In the genomic region with DNA sequence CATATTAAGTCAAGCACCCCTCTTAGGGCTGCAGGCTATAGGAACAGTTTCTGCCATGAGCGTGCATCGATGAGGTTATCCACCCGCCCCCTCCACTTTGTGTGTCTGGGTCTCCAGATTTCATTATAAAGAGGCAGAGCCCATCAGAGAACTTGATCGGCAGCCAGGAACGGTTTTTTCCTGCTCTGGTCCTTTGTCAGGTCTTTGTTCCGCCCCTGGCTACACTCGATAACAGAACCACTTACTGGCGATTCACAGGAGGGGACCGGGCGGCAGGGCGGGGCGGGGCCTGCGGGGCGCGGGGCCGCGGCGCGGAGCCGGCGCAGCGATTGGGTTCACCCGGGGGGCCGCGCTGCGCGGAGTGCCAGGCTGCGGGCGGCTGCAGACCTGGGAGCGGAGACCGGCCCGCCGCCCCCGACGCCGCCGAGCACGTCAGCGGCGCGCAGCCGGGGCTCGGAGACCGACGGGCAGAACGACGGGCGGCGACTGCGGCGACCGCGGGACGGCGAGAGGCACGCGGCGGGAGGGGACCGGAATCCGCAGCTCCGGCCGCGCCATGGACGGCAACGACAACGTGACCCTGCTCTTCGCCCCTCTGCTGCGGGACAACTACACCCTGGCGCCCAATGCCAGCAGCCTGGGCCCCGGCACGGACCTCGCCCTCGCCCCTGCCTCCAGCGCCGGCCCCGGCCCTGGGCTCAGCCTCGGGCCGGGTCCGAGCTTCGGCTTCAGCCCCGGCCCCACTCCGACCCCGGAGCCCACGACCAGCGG, we compare ENCODE assay signal across 7 cellular contexts. TPM values are rescaled to one million over a fixed set of nuclear protein-coding genes. Genes with fewer than 3 reads are reported as not detected.
DNase-seq lines count a peak whose midpoint lies in the region; ATAC-seq, FAIRE-seq and TF ChIP-seq lines count a peak whose summit lies in the region.

A gene with protein sequence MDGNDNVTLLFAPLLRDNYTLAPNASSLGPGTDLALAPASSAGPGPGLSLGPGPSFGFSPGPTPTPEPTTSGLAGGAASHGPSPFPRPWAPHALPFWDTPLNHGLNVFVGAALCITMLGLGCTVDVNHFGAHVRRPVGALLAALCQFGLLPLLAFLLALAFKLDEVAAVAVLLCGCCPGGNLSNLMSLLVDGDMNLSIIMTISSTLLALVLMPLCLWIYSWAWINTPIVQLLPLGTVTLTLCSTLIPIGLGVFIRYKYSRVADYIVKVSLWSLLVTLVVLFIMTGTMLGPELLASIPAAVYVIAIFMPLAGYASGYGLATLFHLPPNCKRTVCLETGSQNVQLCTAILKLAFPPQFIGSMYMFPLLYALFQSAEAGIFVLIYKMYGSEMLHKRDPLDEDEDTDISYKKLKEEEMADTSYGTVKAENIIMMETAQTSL (plus strand): TSS at position 338 of the 771 bp plus-strand sequence. CDS start 219 bp downstream, at position 557.

- peak within 1 kb of the TSS; percentile 81 for H3K4me3 Mint-ChIP-seq in activated naive CD4-positive, alpha-beta T cell treated with anti-CD3 and anti-CD28 coated beads, Interleukin-2, amount 50 U/mL, for 24 hours

- H3K4me1 ChIP-seq in lower lobe of right lung = peaks cover 3% of the 10 kb centered on the region
- no peaks in the 10 kb centered on the region for H3K4me1 ChIP-seq in aorta (ENCODE audit: control insufficient read depth in 1 of 2, insufficient read depth in 2 of 2, low read length in 2 of 2)

- ATAC-seq in lower lobe of right lung = peak; percentile 45 to 63
- ATAC-seq in aorta (ENCODE audit: low FRiP score) = no peak
- no peak for ATAC-seq in GM18870 (IDR thresholded peaks at IDR 0.05; ENCODE audit: unreplicated experiment)
- ATAC-seq in HG03354 (IDR thresholded peaks at IDR 0.05; ENCODE audit: poor library complexity, severe bottlenecking, unreplicated experiment) = no peak

- WGBS in aorta, 2 donors = 3% methylated on average over 84 to 85 of the region's 85 CpGs

- H3K27me3 Mint-ChIP-seq in activated naive CD4-positive, alpha-beta T cell treated with anti-CD3 and anti-CD28 coated beads, Interleukin-2, amount 50 U/mL, for 24 hours = peaks cover 50% of the 10 kb centered on the region

- no peak within 1 kb of the TSS for H3K27ac Mint-ChIP-seq in activated naive CD4-positive, alpha-beta T cell treated with anti-CD3 and anti-CD28 coated beads, Interleukin-2, amount 50 U/mL, for 24 hours

- no peaks in the 10 kb centered on the region for H3K9me3 ChIP-seq in lower lobe of right lung
- no peaks in the 10 kb centered on the region for H3K9me3 ChIP-seq in aorta (ENCODE audit: control insufficient read depth, low read length)

- peaks cover 58% of the 10 kb centered on the region for H3K27me3 ChIP-seq in lower lobe of right lung (ENCODE audit: low read depth)
- no peaks in the 10 kb centered on the region for H3K27me3 ChIP-seq in aorta (ENCODE audit: control insufficient read depth in 1 of 2, insufficient read depth in 2 of 2, low read length in 1 of 2)

- H3K4me1 Mint-ChIP-seq in activated naive CD4-positive, alpha-beta T cell treated with anti-CD3 and anti-CD28 coated beads, Interleukin-2, amount 50 U/mL, for 24 hours = peaks cover 17% of the 10 kb centered on the region

- H3K9me3 Mint-ChIP-seq in activated naive CD4-positive, alpha-beta T cell treated with anti-CD3 and anti-CD28 coated beads, Interleukin-2, amount 50 U/mL, for 24 hours = no peaks in the 10 kb centered on the region

- peak; percentile 37 for DNase-seq in GM12892 (ENCODE audit: insufficient read length)
- peak; percentile 79 for DNase-seq in NCI-H146 (lab: John Stamatoyannopoulos, UW)
- peak; percentile 47 for DNase-seq in lower lobe of right lung
- DNase-seq in aorta = no peak

- peak within 1 kb of the TSS; percentile 45 for H3K4me3 ChIP-seq in lower lobe of right lung
- peak within 1 kb of the TSS; percentile 31 to 63 for H3K4me3 ChIP-seq in aorta (ENCODE audit: low read length in 2 of 2)

- no peak for FAIRE-seq in GM12892 (lab: Jason Lieb, UNC)

- TF ChIP-seq CTCF in lower lobe of right lung (IDR thresholded peaks at IDR 0.05) = no peak

- intact Hi-C loops in lower lobe of right lung (cut with DNase I) (no loop called here), aorta (cut with DNase I) (no loop called here)

- H3K36me3 ChIP-seq in lower lobe of right lung (no peaks in the 10 kb centered on the region), aorta (ENCODE audit: control insufficient read depth in 1 of 2, insufficient read depth in 2 of 2, low read length in 1 of 2) (no peaks in the 10 kb centered on the region)

- H3K27ac ChIP-seq in lower lobe of right lung (no peak within 1 kb of the TSS), aorta (ENCODE audit: low read depth in 1 of 2, low read length in 2 of 2) (no peak within 1 kb of the TSS)

- TF ChIP-seq POLR2A in GM12892 (IDR thresholded peaks at IDR 0.05; ENCODE audit: low read depth, low read length) = no peak

- H3K36me3 Mint-ChIP-seq in activated naive CD4-positive, alpha-beta T cell treated with anti-CD3 and anti-CD28 coated beads, Interleukin-2, amount 50 U/mL, for 24 hours = no peaks in the 10 kb centered on the region

RNA-seq across cellular contexts. Expression of the gene that starts here (rescaled TPM):
- polyA plus RNA-seq in GM12892 (2012; ENCODE audit: missing spikeins) = 0.15 TPM
- total RNA-seq in lower lobe of right lung = 1.6 TPM
- under 1 TPM in 1 of 2 donors, not detected in 1; 0.48 TPM for total RNA-seq in aorta
- 1 to 10 TPM in 1 of 2 donors, under 1 TPM in 1; 0.13 to 1.1 TPM for polyA plus RNA-seq in aorta

Comparison
In these comparisons a context has a peak if more than half of its experiments do, and no peak if none do; other contexts are left out.
1. DNase-seq: peak in GM12892 (single experiment), NCI-H146 (single experiment) and lower lobe of right lung (single experiment); none in aorta (0 of 2).
2. ATAC-seq: peak in lower lobe of right lung (2 of 2); none in aorta (single experiment), GM18870 (single experiment) and HG03354 (single experiment).